Comparison of ENCODE assay signal across 8 cellular contexts in genomic region chr13:20492641-20493040, GRCh38. TPM values are rescaled to one million over a fixed set of nuclear protein-coding genes. Genes with fewer than 3 reads are reported as not detected.
DNase-seq lines count a peak whose midpoint lies in the region; TF ChIP-seq lines count a peak whose summit lies in the region.

No MANE protein-coding gene starts in this region.

- 64% methylated on average over 3 of the region's 3 CpGs for WGBS in mesenchymal stem cell
- 70 to 73% methylated on average over 3 of the region's 3 CpGs for WGBS in lower leg skin, 2 donors

- no peak overlapping the region for H3K4ac ChIP-seq in mesenchymal stem cell (ENCODE audit: low read depth in 1 of 2, low read length in 2 of 2)

- intact Hi-C loops in ascending aorta (cut with DNase I) = loop anchor here (10.0 kb wide), 2 partner anchors 222 to 298 kb away; partner anchors contain the start of gene GJB2
- intact Hi-C loops in lower leg skin (cut with DNase I; ENCODE audit: low total_unique reads) = loop anchor here (5.0 to 10.0 kb wide), 2 partner anchors 300 to 432 kb away; partner anchors contain the start of gene GJB2

- no peak overlapping the region for H2BK12ac ChIP-seq in mesenchymal stem cell (ENCODE audit: low read length in 2 of 2)

- no peak for TF ChIP-seq POLR2A in lower leg skin (IDR thresholded peaks at IDR 0.05)

- H2BK120ac ChIP-seq in mesenchymal stem cell (ENCODE audit: low read depth, low read length) = no peak overlapping the region

- H3K4me1 ChIP-seq in ascending aorta = peaks cover 0 to 4% of the 10 kb centered on the region in 2 donors
- H3K4me1 ChIP-seq in mesenchymal stem cell (ENCODE audit: control insufficient read depth, insufficient read depth, low read depth, low read length) = peaks cover 2% of the 10 kb centered on the region

- H4K91ac ChIP-seq in mesenchymal stem cell (ENCODE audit: low read length) = no peak overlapping the region

- H3K9ac ChIP-seq in mesenchymal stem cell (ENCODE audit: low read length) = no peak overlapping the region

- TF ChIP-seq CTCF in ascending aorta (IDR thresholded peaks at IDR 0.05) (peak in 2 of 3 experiments; percentile 5 to 16), lower leg skin (IDR thresholded peaks at IDR 0.05) (no peak)

- H2AFZ ChIP-seq in mesenchymal stem cell (ENCODE audit: low read depth, low read length) = no peak overlapping the region

- H3K14ac ChIP-seq in mesenchymal stem cell (ENCODE audit: low read length in 2 of 2) = no peak overlapping the region

- H3K27me3 ChIP-seq in ascending aorta (no peaks in the 10 kb centered on the region), mesenchymal stem cell (ENCODE audit: control insufficient read depth in 1 of 2, insufficient read depth in 1 of 2, low read length in 2 of 2) (no peaks in the 10 kb centered on the region)

- no peak overlapping the region for H2AK5ac ChIP-seq in mesenchymal stem cell (ENCODE audit: low read length, severe bottlenecking)

- no peaks in the 10 kb centered on the region for H3K9me3 ChIP-seq in ascending aorta
- H3K9me3 ChIP-seq in mesenchymal stem cell (ENCODE audit: control insufficient read depth, low read length) = no peaks in the 10 kb centered on the region

- H3K4me2 ChIP-seq in mesenchymal stem cell (ENCODE audit: low read length, poor library complexity, severe bottlenecking) = no peak overlapping the region

- H2BK15ac ChIP-seq in mesenchymal stem cell (ENCODE audit: low read depth, poor library complexity, severe bottlenecking) = no peak overlapping the region

- no peak overlapping the region for H3K18ac ChIP-seq in mesenchymal stem cell (ENCODE audit: low read depth in 1 of 2, low read length in 2 of 2)

- no peak overlapping the region for H3K27ac ChIP-seq in ascending aorta
- H3K27ac ChIP-seq in mesenchymal stem cell (ENCODE audit: low read length, poor library complexity, severe bottlenecking) = no peak overlapping the region

- DNase-seq in NCI-H524 (lab: John Stamatoyannopoulos, UW) = peak; percentile 47 to 62
- DNase-seq in NCI-H524 treated with DMSO at 0.1 percent for 48 hours (lab: John Stamatoyannopoulos, UW) = no peak
- DNase-seq in NCI-H526 (lab: John Stamatoyannopoulos, UW) = peak; percentile 31 to 71
- no peak for DNase-seq in ascending aorta (ENCODE audit: low spot score in 2 of 2)
- peak; percentile 26 for DNase-seq in mesenchymal stem cell
- no peak for DNase-seq in lower leg skin (ENCODE audit: low spot score in 2 of 2)
- no peak for DNase-seq in DMS79 treated with DMSO at 0.1 percent for 48 hours (lab: John Stamatoyannopoulos, UW)
- DNase-seq in hepatic stellate cell (ENCODE audit: low spot score) = no peak

- no peak overlapping the region for H2BK5ac ChIP-seq in mesenchymal stem cell (ENCODE audit: low read depth, low read length, poor library complexity, severe bottlenecking)

- H3K79me1 ChIP-seq in mesenchymal stem cell (replicated peaks; ENCODE audit: low read length, poor library complexity, severe bottlenecking) = no peaks in the 10 kb centered on the region

- H4K8ac ChIP-seq in mesenchymal stem cell (ENCODE audit: low read length) = no peak overlapping the region

- H3K36me3 ChIP-seq in ascending aorta = peaks cover 7 to 13% of the 10 kb centered on the region in 2 donors
- H3K36me3 ChIP-seq in mesenchymal stem cell (ENCODE audit: control insufficient read depth in 1 of 2, insufficient read depth in 2 of 2, low read depth in 1 of 2, low read length in 2 of 2) = peaks cover 0 to 4% of the 10 kb centered on the region in 2 experiments

- H3K4me3 ChIP-seq in ascending aorta (no peak overlapping the region), mesenchymal stem cell (ENCODE audit: insufficient read depth in 1 of 2, low read depth in 1 of 2, low read length in 2 of 2) (no peak overlapping the region), lower leg skin (ENCODE audit: low read depth, poor library complexity, severe bottlenecking) (no peak overlapping the region)

- H3K23ac ChIP-seq in mesenchymal stem cell (ENCODE audit: low read length in 2 of 2) = no peak overlapping the region

RNA-seq across cellular contexts. Expression of gene CRYL1, which starts 33.0 kb away (rescaled TPM):
- total RNA-seq in ascending aorta = 13.1 TPM
- polyA plus RNA-seq in mesenchymal stem cell (2013, experiment 1 of 2) = 5.0 TPM
- polyA plus RNA-seq in mesenchymal stem cell (2013, experiment 2 of 2) = 4.7 TPM
- total RNA-seq in lower leg skin = 10 to 100 TPM; 10.3 to 21.4 (median 16.8) TPM

Comparison
In these comparisons a context has a peak if more than half of its experiments do, and no peak if none do; other contexts are left out.
1. DNase-seq: peak in NCI-H524 (2 of 2), NCI-H526 (2 of 2) and mesenchymal stem cell (single experiment); none in NCI-H524 treated with DMSO at 0.1 percent for 48 hours (single experiment), ascending aorta (0 of 2), lower leg skin (0 of 2), DMS79 treated with DMSO at 0.1 percent for 48 hours (single experiment) and hepatic stellate cell (single experiment).
2. CTCF ChIP-seq: peak in ascending aorta (2 of 3); none in lower leg skin (0 of 3).